In the genomic region with DNA sequence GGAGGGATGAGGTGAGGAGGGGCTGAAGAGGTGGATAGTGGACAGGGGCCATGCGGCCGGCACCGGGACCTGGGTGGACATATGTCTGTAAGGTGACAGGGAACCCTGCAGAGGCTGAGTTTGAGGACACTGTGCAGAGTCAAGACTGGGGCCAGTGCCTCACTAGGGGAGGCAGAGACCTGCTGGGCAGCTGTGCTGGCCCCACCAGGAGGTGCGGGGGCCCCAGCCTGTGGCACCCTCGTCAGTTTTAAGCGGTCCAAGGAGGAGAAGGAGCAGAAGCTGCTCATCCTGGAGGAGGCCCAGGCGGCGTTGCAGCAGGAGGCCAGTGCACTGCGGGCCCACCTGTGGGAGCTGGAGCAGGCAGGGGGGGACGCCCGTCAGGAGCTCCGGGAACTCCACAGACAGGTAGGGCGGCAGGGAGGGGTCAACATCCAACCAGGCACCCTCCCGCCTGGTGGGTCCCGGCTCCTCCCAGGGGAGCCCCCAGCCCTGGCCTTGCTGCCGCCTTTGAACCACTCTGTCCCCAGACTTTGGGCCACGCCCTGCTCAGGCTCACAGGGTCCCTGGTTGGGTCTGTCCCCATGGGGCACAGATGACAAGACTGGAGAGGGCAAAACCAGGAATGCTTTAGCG, we compare ENCODE assay signal across 22 cellular contexts. TPM values are rescaled to one million over a fixed set of nuclear protein-coding genes. Genes with fewer than 3 reads are reported as not detected.
A peak's percentile ranks its signal among the peaks of the same experiment; 100 is the strongest.
DNase-seq lines count a peak whose midpoint lies in the region; ATAC-seq and TF ChIP-seq lines count a peak whose summit lies in the region.
"Had no signal": no experiment of that assay in that cellular context is flagged by ENCODE, and none has a peak within 500 bp of the region (broad histone marks: within the 10 kb centered on the region; RNA-seq: fewer than 3 reads in every experiment).

No MANE protein-coding gene starts in this region.

- no peak overlapping the region for H3K4me3 ChIP-seq in mesenchymal stem cell (ENCODE audit: insufficient read depth in 1 of 2, low read depth in 1 of 2, low read length in 2 of 2)
- H3K4me3 ChIP-seq in stomach: no peak overlapping the region
- H3K4me3 ChIP-seq: A549, skin epidermis had no signal

- H3K4me1 Mint-ChIP-seq in activated T-cell treated with anti-CD3 and anti-CD28 coated beads, Interleukin-2, amount 50 U/mL, for 24 hours (ENCODE audit: low read depth): no peaks in the 10 kb centered on the region
- no peaks in the 10 kb centered on the region for H3K4me1 Mint-ChIP-seq in activated CD4-positive, alpha-beta memory T cell treated with anti-CD3 and anti-CD28 coated beads, Interleukin-2, amount 10 ng/mL, durations not matched to agents 7 days and 5 days

- no peak overlapping the region for H3K27ac Mint-ChIP-seq in activated T-cell treated with anti-CD3 and anti-CD28 coated beads, Interleukin-2, amount 50 U/mL, for 24 hours
- H3K27ac Mint-ChIP-seq in activated CD4-positive, alpha-beta memory T cell treated with anti-CD3 and anti-CD28 coated beads, Interleukin-2, amount 10 ng/mL, durations not matched to agents 7 days and 5 days: no peak overlapping the region
- H3K27ac Mint-ChIP-seq: activated T-helper 2 cell treated with anti-CD3 and anti-CD28 coated beads, Interferon-gamma antibody, Interleukin-2, Interleukin-4, amounts not matched to agents 10 μg/mL and 5 μg/mL and 100 μg/mL, durations not matched to agents 14 hours and 24 hours and 36 hours had no signal

- ATAC-seq in HG02571 (IDR thresholded peaks at IDR 0.05; ENCODE audit: unreplicated experiment) (no peak), GM19023 (IDR thresholded peaks at IDR 0.05; ENCODE audit: unreplicated experiment) (no peak), GM19351 (IDR thresholded peaks at IDR 0.05; ENCODE audit: unreplicated experiment) (no peak)
- ATAC-seq: HCT116 had no signal

- no peaks in the 10 kb centered on the region for H3K9me3 ChIP-seq in mesenchymal stem cell (ENCODE audit: control insufficient read depth, low read length)
- no peaks in the 10 kb centered on the region for H3K9me3 ChIP-seq in stomach
- H3K9me3 ChIP-seq: A549 had no signal

- DNase-seq in activated T-cell treated with anti-CD3 and anti-CD28 coated beads, Interleukin-2, amount 50 U/mL, for 24 hours: peak; percentile 13
- DNase-seq in activated T-cell treated with anti-CD3 and anti-CD28 coated beads for 4 hours: no peak
- DNase-seq in activated CD4-positive, alpha-beta memory T cell treated with anti-CD3 and anti-CD28 coated beads, Interleukin-2, amount 10 ng/mL, durations not matched to agents 7 days and 5 days: peak; percentile 13
- DNase-seq in mesenchymal stem cell: no peak
- peak; percentile 17 for DNase-seq in stomach
- DNase-seq: anterior cingulate cortex, DMS153, NCI-H1105, NCI-H526 treated with DMSO at 0.1 percent for 48 hours, WERI-Rb-1 had no signal

- no peak for TF ChIP-seq CTCF in stomach (IDR thresholded peaks at IDR 0.05)

- WGBS in mesenchymal stem cell: 95% methylated on average over 17 of the region's 18 CpGs
- 84 to 95% (median 90%) methylated on average over 6 to 18 of the region's 18 CpGs for WGBS in stomach, 5 donors

- no peak overlapping the region for H2BK12ac ChIP-seq in mesenchymal stem cell (ENCODE audit: low read length in 2 of 2)

- no peak overlapping the region for H3K9ac ChIP-seq in mesenchymal stem cell (ENCODE audit: low read length)
- H3K9ac ChIP-seq: KMS-11, parathyroid adenoma had no signal

- no peaks in the 10 kb centered on the region for H3K36me3 Mint-ChIP-seq in activated T-cell treated with anti-CD3 and anti-CD28 coated beads, Interleukin-2, amount 50 U/mL, for 24 hours (ENCODE audit: low read depth)
- no peaks in the 10 kb centered on the region for H3K36me3 Mint-ChIP-seq in activated CD4-positive, alpha-beta memory T cell treated with anti-CD3 and anti-CD28 coated beads, Interleukin-2, amount 10 ng/mL, durations not matched to agents 7 days and 5 days (ENCODE audit: low read depth)

- POLR2A ChIA-PET in activated CD4-positive, alpha-beta memory T cell treated with anti-CD3 and anti-CD28 coated beads, Interleukin-2, amount 10 ng/mL, durations not matched to agents 7 days and 5 days (lab: Charles Lee): no interaction called here

- H3K27me3 ChIP-seq in mesenchymal stem cell (ENCODE audit: control insufficient read depth in 1 of 2, insufficient read depth in 1 of 2, low read length in 2 of 2): peaks cover 0 to 3% of the 10 kb centered on the region in 2 experiments
- H3K27me3 ChIP-seq in stomach: no peaks in the 10 kb centered on the region

- H3K36me3 ChIP-seq in mesenchymal stem cell (ENCODE audit: control insufficient read depth in 1 of 2, insufficient read depth in 2 of 2, low read depth in 1 of 2, low read length in 2 of 2): no peaks in the 10 kb centered on the region
- H3K36me3 ChIP-seq in stomach: no peaks in the 10 kb centered on the region
- H3K36me3 ChIP-seq: WERI-Rb-1 had no signal

- H4K91ac ChIP-seq in mesenchymal stem cell (ENCODE audit: low read length): peak overlapping the region; percentile 96

- intact Hi-C loops in stomach (cut with DNase I; ENCODE audit: low total_unique reads): no loop called here

- CTCF ChIA-PET in activated CD4-positive, alpha-beta memory T cell treated with anti-CD3 and anti-CD28 coated beads, Interleukin-2, amount 10 ng/mL, durations not matched to agents 7 days and 5 days (lab: Charles Lee): no interaction called here

- H3K4me3 Mint-ChIP-seq in activated T-cell treated with anti-CD3 and anti-CD28 coated beads, Interleukin-2, amount 50 U/mL, for 24 hours: no peak overlapping the region
- H3K4me3 Mint-ChIP-seq in activated CD4-positive, alpha-beta memory T cell treated with anti-CD3 and anti-CD28 coated beads, Interleukin-2, amount 10 ng/mL, durations not matched to agents 7 days and 5 days: no peak overlapping the region

- H3K4me1 ChIP-seq in mesenchymal stem cell (ENCODE audit: control insufficient read depth, insufficient read depth, low read depth, low read length) (peaks cover 7% of the 10 kb centered on the region), stomach (peaks cover 7 to 45% (median 33%) of the 10 kb centered on the region in 4 donors)

- no peak overlapping the region for H2BK120ac ChIP-seq in mesenchymal stem cell (ENCODE audit: low read depth, low read length)

- no peak overlapping the region for H3K27ac ChIP-seq in mesenchymal stem cell (ENCODE audit: low read length, poor library complexity, severe bottlenecking)
- no peak overlapping the region for H3K27ac ChIP-seq in stomach
- H3K27ac ChIP-seq: A549, C4-2B, KMS-11, parathyroid adenoma, WERI-Rb-1 had no signal

- no peak overlapping the region for H4K8ac ChIP-seq in mesenchymal stem cell (ENCODE audit: low read length)

- H3K79me1 ChIP-seq in mesenchymal stem cell (replicated peaks; ENCODE audit: low read length, poor library complexity, severe bottlenecking): no peaks in the 10 kb centered on the region

- no peak overlapping the region for H3K4me2 ChIP-seq in mesenchymal stem cell (ENCODE audit: low read length, poor library complexity, severe bottlenecking)
- H3K4me2 ChIP-seq: A549, KMS-11 had no signal

- no peak overlapping the region for H3K18ac ChIP-seq in mesenchymal stem cell (ENCODE audit: low read depth in 1 of 2, low read length in 2 of 2)

- no peaks in the 10 kb centered on the region for H3K9me3 Mint-ChIP-seq in activated T-cell treated with anti-CD3 and anti-CD28 coated beads, Interleukin-2, amount 50 U/mL, for 24 hours
- no peaks in the 10 kb centered on the region for H3K9me3 Mint-ChIP-seq in activated CD4-positive, alpha-beta memory T cell treated with anti-CD3 and anti-CD28 coated beads, Interleukin-2, amount 10 ng/mL, durations not matched to agents 7 days and 5 days
- H3K9me3 Mint-ChIP-seq: activated T-helper 2 cell treated with anti-CD3 and anti-CD28 coated beads, Interferon-gamma antibody, Interleukin-2, Interleukin-4, amounts not matched to agents 10 μg/mL and 5 μg/mL and 100 μg/mL, durations not matched to agents 14 hours and 24 hours and 36 hours had no signal

- H3K27me3 Mint-ChIP-seq in activated T-cell treated with anti-CD3 and anti-CD28 coated beads, Interleukin-2, amount 50 U/mL, for 24 hours: no peaks in the 10 kb centered on the region
- no peaks in the 10 kb centered on the region for H3K27me3 Mint-ChIP-seq in activated CD4-positive, alpha-beta memory T cell treated with anti-CD3 and anti-CD28 coated beads, Interleukin-2, amount 10 ng/mL, durations not matched to agents 7 days and 5 days

- no peak overlapping the region for H2AFZ ChIP-seq in mesenchymal stem cell (ENCODE audit: low read depth, low read length)
- H2AFZ ChIP-seq: parathyroid adenoma had no signal

- no peak for TF ChIP-seq POLR2A in stomach (IDR thresholded peaks at IDR 0.05)

- H2AK5ac ChIP-seq in mesenchymal stem cell (ENCODE audit: low read length, severe bottlenecking): no peak overlapping the region

- TF ChIP-seq EP300 in stomach (IDR thresholded peaks at IDR 0.05): no peak

- H2BK15ac ChIP-seq in mesenchymal stem cell (ENCODE audit: low read depth, poor library complexity, severe bottlenecking): no peak overlapping the region

- no peak overlapping the region for H2BK5ac ChIP-seq in mesenchymal stem cell (ENCODE audit: low read depth, low read length, poor library complexity, severe bottlenecking)

- H3K14ac ChIP-seq in mesenchymal stem cell (ENCODE audit: low read length in 2 of 2): no peak overlapping the region

- no peak overlapping the region for H3K23ac ChIP-seq in mesenchymal stem cell (ENCODE audit: low read length in 2 of 2)

- no peak overlapping the region for H3K4ac ChIP-seq in mesenchymal stem cell (ENCODE audit: low read depth in 1 of 2, low read length in 2 of 2)

RNA-seq across cellular contexts. Expression of a gene that starts 34.1 kb away (rescaled TPM):
- total RNA-seq in activated CD4-positive, alpha-beta memory T cell treated with anti-CD3 and anti-CD28 coated beads, Interleukin-2, amount 10 ng/mL, durations not matched to agents 7 days and 5 days: 10 to 100 TPM; 32.6 to 34.3 TPM
- 3.7 TPM for polyA plus RNA-seq in mesenchymal stem cell (2013, experiment 1 of 2)
- polyA plus RNA-seq in mesenchymal stem cell (2013, experiment 2 of 2): 3.7 TPM
- 100 to 1,000 TPM in 1 of 5 donors, 10 to 100 TPM in 4; 11.4 to 106 (median 22.7) TPM for total RNA-seq in stomach
- polyA plus RNA-seq in stomach: 1 to 10 TPM; 2.0 to 2.7 (median 2.3) TPM

RNA-seq across cellular contexts. Expression of a gene that starts 58.2 kb away (rescaled TPM):
- not detected for total RNA-seq in activated CD4-positive, alpha-beta memory T cell treated with anti-CD3 and anti-CD28 coated beads, Interleukin-2, amount 10 ng/mL, durations not matched to agents 7 days and 5 days
- polyA plus RNA-seq in mesenchymal stem cell (2013, experiment 1 of 2): not detected
- not detected for polyA plus RNA-seq in mesenchymal stem cell (2013, experiment 2 of 2)
- total RNA-seq in stomach: 1 to 10 TPM in 1 of 5 donors, not detected in 4; 4.9 TPM
- polyA plus RNA-seq in stomach: under 1 TPM in 1 of 3 donors, not detected in 2; 0.03 TPM
- total RNA-seq: activated T-helper 2 cell treated with anti-CD3 and anti-CD28 coated beads, Interferon-gamma antibody, Interleukin-2, Interleukin-4, amounts not matched to agents 10 μg/mL and 5 μg/mL and 100 μg/mL, durations not matched to agents 14 hours and 24 hours and 36 hours; kidney epithelial cell; SK-MEL-5 had no signal
- polyA plus RNA-seq: A549 had no signal

Comparison
In these comparisons a context has a peak if more than half of its experiments do, and no peak if none do; other contexts are left out.
1. DNase-seq: peak in activated T-cell treated with anti-CD3 and anti-CD28 coated beads, Interleukin-2, amount 50 U/mL, for 24 hours (single experiment), activated CD4-positive, alpha-beta memory T cell treated with anti-CD3 and anti-CD28 coated beads, Interleukin-2, amount 10 ng/mL, durations not matched to agents 7 days and 5 days (single experiment) and stomach (single experiment); none in activated T-cell treated with anti-CD3 and anti-CD28 coated beads for 4 hours (single experiment) and mesenchymal stem cell (single experiment).